17 cellular contexts compared by ENCODE assay signal in the genomic region with DNA sequence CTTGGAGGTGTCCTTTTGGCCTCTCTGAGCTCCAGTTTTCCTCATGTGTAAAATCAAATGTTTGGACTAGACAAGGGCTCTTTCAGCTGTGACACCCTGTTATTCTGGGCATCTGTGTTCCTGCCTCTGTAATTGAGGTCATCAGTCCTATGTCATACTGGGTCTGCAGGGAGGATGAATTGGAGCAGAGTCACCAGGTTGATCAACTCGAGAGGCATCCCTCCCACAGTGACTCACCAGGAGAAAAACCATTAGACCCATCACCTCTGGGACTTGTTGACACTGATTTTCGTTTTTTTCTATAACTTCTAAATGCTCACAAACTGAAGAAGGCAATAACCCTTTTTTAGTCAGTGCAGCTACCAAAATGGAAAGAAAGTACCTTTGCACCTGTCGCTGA.
DNase-seq lines count a peak whose midpoint lies in the region; ATAC-seq and TF ChIP-seq lines count a peak whose summit lies in the region.
"Had no signal": no experiment of that assay in that cellular context is flagged by ENCODE, and none has a peak within 500 bp of the region (broad histone marks: within the 10 kb centered on the region; RNA-seq: fewer than 3 reads in every experiment).

No MANE protein-coding gene starts in this region.

- no peaks in the 10 kb centered on the region for H3K27me3 Mint-ChIP-seq in stimulated activated naive CD8-positive, alpha-beta T cell treated with anti-CD3 and anti-CD28 coated beads, Interleukin-15, amount 100 ng/mL, for 72 hours

- no peaks in the 10 kb centered on the region for H3K9me3 ChIP-seq in stomach
- H3K9me3 ChIP-seq: left ventricle myocardium inferior, psoas muscle, transverse colon had no signal

- TF ChIP-seq CTCF in stomach (IDR thresholded peaks at IDR 0.05) = no peak

- H3K4me1 Mint-ChIP-seq in stimulated activated naive CD8-positive, alpha-beta T cell treated with anti-CD3 and anti-CD28 coated beads, Interleukin-15, amount 100 ng/mL, for 72 hours = no peaks in the 10 kb centered on the region

- WGBS in stomach, 5 donors = 58 to 77% (median 72%) methylated on average over 3 of the region's 3 CpGs

- H3K4me3 Mint-ChIP-seq in stimulated activated naive CD8-positive, alpha-beta T cell treated with anti-CD3 and anti-CD28 coated beads, Interleukin-15, amount 100 ng/mL, for 72 hours = no peak overlapping the region

- no peak for DNase-seq in stimulated activated naive CD8-positive, alpha-beta T cell treated with anti-CD3 and anti-CD28 coated beads, Interleukin-15, amount 100 ng/mL, for 72 hours
- DNase-seq in stimulated activated naive CD8-positive, alpha-beta T cell treated with anti-CD3 and anti-CD28 coated beads, Interleukin-15, Interleukin-2, amounts not matched to agents 100 U/mL and 50 U/mL, for 24 hours = no peak
- DNase-seq in glomerular visceral epithelial cell (ENCODE audit: extremely low spot score) (peak; percentile 68), posterior cingulate gyrus (no peak), activated gamma-delta T cell (lab: John Stamatoyannopoulos, UW) (no peak), superior temporal gyrus (ENCODE audit: extremely low spot score) (no peak), stomach (no peak)
- DNase-seq: 8988T, H7, left ventricle myocardium inferior, NCI-H1694, NCI-H510A, PC-9, psoas muscle, transverse colon had no signal

- H3K27ac ChIP-seq in stomach = no peak overlapping the region
- H3K27ac ChIP-seq: KMS-11, left ventricle myocardium inferior, PC-9, psoas muscle, transverse colon had no signal

- H3K9me3 Mint-ChIP-seq in stimulated activated naive CD8-positive, alpha-beta T cell treated with anti-CD3 and anti-CD28 coated beads, Interleukin-15, amount 100 ng/mL, for 72 hours = no peaks in the 10 kb centered on the region

- no peak for TF ChIP-seq POLR2A in stomach (IDR thresholded peaks at IDR 0.05)

- no peak overlapping the region for H3K4me3 ChIP-seq in stomach
- H3K4me3 ChIP-seq: left ventricle myocardium inferior, PC-9, psoas muscle, transverse colon had no signal

- H3K27me3 ChIP-seq in stomach = no peaks in the 10 kb centered on the region
- H3K27me3 ChIP-seq: transverse colon had no signal

- H3K36me3 ChIP-seq in stomach = no peaks in the 10 kb centered on the region
- H3K36me3 ChIP-seq: left ventricle myocardium inferior, transverse colon had no signal

- no peaks in the 10 kb centered on the region for H3K4me1 ChIP-seq in stomach
- H3K4me1 ChIP-seq: left ventricle myocardium inferior, psoas muscle, transverse colon had no signal

- no peak overlapping the region for H3K27ac Mint-ChIP-seq in stimulated activated naive CD8-positive, alpha-beta T cell treated with anti-CD3 and anti-CD28 coated beads, Interleukin-15, amount 100 ng/mL, for 72 hours

- TF ChIP-seq EP300 in stomach (IDR thresholded peaks at IDR 0.05) = no peak

- peak; percentile 43 for ATAC-seq in stimulated activated naive CD8-positive, alpha-beta T cell treated with anti-CD3 and anti-CD28 coated beads, Interleukin-15, amount 100 ng/mL, for 72 hours
- ATAC-seq in stimulated activated naive CD8-positive, alpha-beta T cell treated with anti-CD3 and anti-CD28 coated beads, Interleukin-15, Interleukin-2, amounts not matched to agents 100 U/mL and 50 U/mL, for 24 hours = no peak
- peak; percentile 53; the same call in 2 of the 3 replicates for ATAC-seq in SK-N-SH treated with all-trans-retinoic acid at 6 μM for 48 hours
- ATAC-seq: psoas muscle had no signal

- intact Hi-C loops in posterior cingulate gyrus (cut with DNase I) = no loop called here
- intact Hi-C loops in stomach (cut with DNase I; ENCODE audit: low total_unique reads) = no loop called here

TF ChIP-seq in SK-N-SH treated with all-trans-retinoic acid at 6 μM for 48 hours, 23 proteins besides CTCF, POLR2A, EP300 and RAD21:
- TF ChIP-seq ZNF8 (CRISPR knock-in tag; IDR thresholded peaks at IDR 0.05) (no peak), OSR1 (CRISPR knock-in tag; IDR thresholded peaks at IDR 0.05) (no peak), TOX (CRISPR knock-in tag; IDR thresholded peaks at IDR 0.05; ENCODE audit: borderline replicate concordance) (no peak), ISL1 (CRISPR knock-in tag; IDR thresholded peaks at IDR 0.05) (no peak), ZC3H10 (CRISPR knock-in tag; IDR thresholded peaks at IDR 0.05) (no peak), BACH2 (CRISPR knock-in tag; IDR thresholded peaks at IDR 0.05; ENCODE audit: borderline replicate concordance) (no peak), ZFP30 (CRISPR knock-in tag; IDR thresholded peaks at IDR 0.05) (no peak), RARB (CRISPR knock-in tag; IDR thresholded peaks at IDR 0.05) (no peak), PPARA (CRISPR knock-in tag; IDR thresholded peaks at IDR 0.05; ENCODE audit: borderline replicate concordance) (no peak), SNAI2 (CRISPR knock-in tag; IDR thresholded peaks at IDR 0.05) (no peak), CSDC2 (CRISPR knock-in tag; IDR thresholded peaks at IDR 0.05) (no peak), ESRRG (CRISPR knock-in tag; IDR thresholded peaks at IDR 0.05) (no peak), ZNF70 (CRISPR knock-in tag; IDR thresholded peaks at IDR 0.05) (no peak), ARNTL (CRISPR knock-in tag; IDR thresholded peaks at IDR 0.05; ENCODE audit: borderline replicate concordance, low read depth) (no peak), GLIS3 (CRISPR knock-in tag; IDR thresholded peaks at IDR 0.05) (no peak)
- TF ChIP-seq, protein P1, sequence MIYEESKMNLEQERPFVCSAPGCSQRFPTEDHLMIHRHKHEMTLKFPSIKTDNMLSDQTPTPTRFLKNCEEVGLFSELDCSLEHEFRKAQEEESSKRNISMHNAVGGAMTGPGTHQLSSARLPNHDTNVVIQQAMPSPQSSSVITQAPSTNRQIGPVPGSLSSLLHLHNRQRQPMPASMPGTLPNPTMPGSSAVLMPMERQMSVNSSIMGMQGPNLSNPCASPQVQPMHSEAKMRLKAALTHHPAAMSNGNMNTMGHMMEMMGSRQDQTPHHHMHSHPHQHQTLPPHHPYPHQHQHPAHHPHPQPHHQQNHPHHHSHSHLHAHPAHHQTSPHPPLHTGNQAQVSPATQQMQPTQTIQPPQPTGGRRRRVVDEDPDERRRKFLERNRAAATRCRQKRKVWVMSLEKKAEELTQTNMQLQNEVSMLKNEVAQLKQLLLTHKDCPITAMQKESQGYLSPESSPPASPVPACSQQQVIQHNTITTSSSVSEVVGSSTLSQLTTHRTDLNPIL (CRISPR knock-in tag; IDR thresholded peaks at IDR 0.05; ENCODE audit: low read depth) = no peak
- TF ChIP-seq, protein P2, sequence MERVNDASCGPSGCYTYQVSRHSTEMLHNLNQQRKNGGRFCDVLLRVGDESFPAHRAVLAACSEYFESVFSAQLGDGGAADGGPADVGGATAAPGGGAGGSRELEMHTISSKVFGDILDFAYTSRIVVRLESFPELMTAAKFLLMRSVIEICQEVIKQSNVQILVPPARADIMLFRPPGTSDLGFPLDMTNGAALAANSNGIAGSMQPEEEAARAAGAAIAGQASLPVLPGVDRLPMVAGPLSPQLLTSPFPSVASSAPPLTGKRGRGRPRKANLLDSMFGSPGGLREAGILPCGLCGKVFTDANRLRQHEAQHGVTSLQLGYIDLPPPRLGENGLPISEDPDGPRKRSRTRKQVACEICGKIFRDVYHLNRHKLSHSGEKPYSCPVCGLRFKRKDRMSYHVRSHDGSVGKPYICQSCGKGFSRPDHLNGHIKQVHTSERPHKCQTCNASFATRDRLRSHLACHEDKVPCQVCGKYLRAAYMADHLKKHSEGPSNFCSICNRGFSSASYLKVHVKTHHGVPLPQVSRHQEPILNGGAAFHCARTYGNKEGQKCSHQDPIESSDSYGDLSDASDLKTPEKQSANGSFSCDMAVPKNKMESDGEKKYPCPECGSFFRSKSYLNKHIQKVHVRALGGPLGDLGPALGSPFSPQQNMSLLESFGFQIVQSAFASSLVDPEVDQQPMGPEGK (CRISPR knock-in tag; IDR thresholded peaks at IDR 0.05; ENCODE audit: borderline replicate concordance) = no peak
- TF ChIP-seq, protein P3, sequence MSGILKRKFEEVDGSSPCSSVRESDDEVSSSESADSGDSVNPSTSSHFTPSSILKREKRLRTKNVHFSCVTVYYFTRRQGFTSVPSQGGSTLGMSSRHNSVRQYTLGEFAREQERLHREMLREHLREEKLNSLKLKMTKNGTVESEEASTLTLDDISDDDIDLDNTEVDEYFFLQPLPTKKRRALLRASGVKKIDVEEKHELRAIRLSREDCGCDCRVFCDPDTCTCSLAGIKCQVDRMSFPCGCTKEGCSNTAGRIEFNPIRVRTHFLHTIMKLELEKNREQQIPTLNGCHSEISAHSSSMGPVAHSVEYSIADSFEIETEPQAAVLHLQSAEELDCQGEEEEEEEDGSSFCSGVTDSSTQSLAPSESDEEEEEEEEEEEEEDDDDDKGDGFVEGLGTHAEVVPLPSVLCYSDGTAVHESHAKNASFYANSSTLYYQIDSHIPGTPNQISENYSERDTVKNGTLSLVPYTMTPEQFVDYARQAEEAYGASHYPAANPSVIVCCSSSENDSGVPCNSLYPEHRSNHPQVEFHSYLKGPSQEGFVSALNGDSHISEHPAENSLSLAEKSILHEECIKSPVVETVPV (CRISPR knock-in tag; IDR thresholded peaks at IDR 0.05) = no peak
- TF ChIP-seq, protein P4, sequence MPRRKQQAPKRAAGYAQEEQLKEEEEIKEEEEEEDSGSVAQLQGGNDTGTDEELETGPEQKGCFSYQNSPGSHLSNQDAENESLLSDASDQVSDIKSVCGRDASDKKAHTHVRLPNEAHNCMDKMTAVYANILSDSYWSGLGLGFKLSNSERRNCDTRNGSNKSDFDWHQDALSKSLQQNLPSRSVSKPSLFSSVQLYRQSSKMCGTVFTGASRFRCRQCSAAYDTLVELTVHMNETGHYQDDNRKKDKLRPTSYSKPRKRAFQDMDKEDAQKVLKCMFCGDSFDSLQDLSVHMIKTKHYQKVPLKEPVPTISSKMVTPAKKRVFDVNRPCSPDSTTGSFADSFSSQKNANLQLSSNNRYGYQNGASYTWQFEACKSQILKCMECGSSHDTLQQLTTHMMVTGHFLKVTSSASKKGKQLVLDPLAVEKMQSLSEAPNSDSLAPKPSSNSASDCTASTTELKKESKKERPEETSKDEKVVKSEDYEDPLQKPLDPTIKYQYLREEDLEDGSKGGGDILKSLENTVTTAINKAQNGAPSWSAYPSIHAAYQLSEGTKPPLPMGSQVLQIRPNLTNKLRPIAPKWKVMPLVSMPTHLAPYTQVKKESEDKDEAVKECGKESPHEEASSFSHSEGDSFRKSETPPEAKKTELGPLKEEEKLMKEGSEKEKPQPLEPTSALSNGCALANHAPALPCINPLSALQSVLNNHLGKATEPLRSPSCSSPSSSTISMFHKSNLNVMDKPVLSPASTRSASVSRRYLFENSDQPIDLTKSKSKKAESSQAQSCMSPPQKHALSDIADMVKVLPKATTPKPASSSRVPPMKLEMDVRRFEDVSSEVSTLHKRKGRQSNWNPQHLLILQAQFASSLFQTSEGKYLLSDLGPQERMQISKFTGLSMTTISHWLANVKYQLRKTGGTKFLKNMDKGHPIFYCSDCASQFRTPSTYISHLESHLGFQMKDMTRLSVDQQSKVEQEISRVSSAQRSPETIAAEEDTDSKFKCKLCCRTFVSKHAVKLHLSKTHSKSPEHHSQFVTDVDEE (CRISPR knock-in tag; IDR thresholded peaks at IDR 0.05) = no peak
